9 cellular contexts compared by ENCODE assay signal in genomic region chr7:130990178-130990832, GRCh38.
DNase-seq lines count a peak whose midpoint lies in the region; ATAC-seq, FAIRE-seq and TF ChIP-seq lines count a peak whose summit lies in the region.
"Had no signal": no experiment of that assay in that cellular context is flagged by ENCODE, and none has a peak within 500 bp of the region (broad histone marks: within the 10 kb centered on the region; RNA-seq: fewer than 3 reads in every experiment).

No MANE protein-coding gene starts in this region.

- FAIRE-seq in A549 (lab: Jason Lieb, UNC) = no peak
- FAIRE-seq in H54 (lab: Jason Lieb, UNC) = no peak

- WGBS in A549 (ENCODE audit: missing lambda C conversion rate) = 81% methylated on average over 16 of the region's 16 CpGs

- no peak for DNase-seq in A549 (ENCODE audit: low read depth in 1 of 2, low spot score in 1 of 2)
- DNase-seq in central memory CD8-positive, alpha-beta T cell (ENCODE audit: low spot score in 2 of 2) = no peak
- DNase-seq in nephron progenitor cell = no peak
- no peak for DNase-seq in KG1 (lab: John Stamatoyannopoulos, UW)
- no peak for DNase-seq in SKM-1 (lab: John Stamatoyannopoulos, UW; ENCODE audit: unreplicated experiment)
- no peak for DNase-seq in NCI-H345 treated with DMSO at 0.1 percent for 48 hours (lab: John Stamatoyannopoulos, UW; ENCODE audit: unreplicated experiment)
- no peak for DNase-seq in H54 (ENCODE audit: insufficient read length, low spot score)
- DNase-seq: effector CD4-positive, alpha-beta T cell had no signal

- no peak overlapping the region for H3K4me2 ChIP-seq in A549

- no peaks in the 10 kb centered on the region for H3K9me3 ChIP-seq in A549

- H3K4me3 Mint-ChIP-seq in T-helper 1 cell treated with Interleukin-12 subunit alpha and Interleukin-12 subunit beta and Interleukin-4 antibody, amounts not matched to agents 30 μg/mL and 1 μg/mL, for 36 hours = peak overlapping the region; percentile 10
- H3K4me3 Mint-ChIP-seq in central memory CD8-positive, alpha-beta T cell = peak overlapping the region; percentile 22
- H3K4me3 Mint-ChIP-seq in nephron progenitor cell = no peak overlapping the region

- no peak for TF ChIP-seq EP300 in A549 (IDR thresholded peaks at IDR 0.05)

- POLR2A ChIA-PET in A549 (lab: Yijun Ruan, JAX) = no interaction called here

- no peaks in the 10 kb centered on the region for H3K9me3 Mint-ChIP-seq in T-helper 1 cell treated with Interleukin-12 subunit alpha and Interleukin-12 subunit beta and Interleukin-4 antibody, amounts not matched to agents 30 μg/mL and 1 μg/mL, for 36 hours
- no peaks in the 10 kb centered on the region for H3K9me3 Mint-ChIP-seq in central memory CD8-positive, alpha-beta T cell
- no peaks in the 10 kb centered on the region for H3K9me3 Mint-ChIP-seq in nephron progenitor cell

- no peak for TF ChIP-seq POLR2A in A549 (IDR thresholded peaks at IDR 0.05; ENCODE audit: low read length)
- TF ChIP-seq POLR2A in H54 (IDR thresholded peaks at IDR 0.05; ENCODE audit: low read depth, low read length) = no peak

- peak; percentile 18 to 33; a peak in 3 of 6 replicates for ATAC-seq in A549
- peak; percentile 45 for ATAC-seq in central memory CD8-positive, alpha-beta T cell (replicated peaks; ENCODE audit: extremely low read depth, poor library complexity, severe bottlenecking)

- TF ChIP-seq RAD21 in A549 (conservative IDR thresholded peaks at IDR 0.05 in 1 of 2, IDR thresholded peaks at IDR 0.05 in 1 of 2) = no peak

- H3K4me3 ChIP-seq in A549 = no peak overlapping the region

- H3K36me3 Mint-ChIP-seq in T-helper 1 cell treated with Interleukin-12 subunit alpha and Interleukin-12 subunit beta and Interleukin-4 antibody, amounts not matched to agents 30 μg/mL and 1 μg/mL, for 36 hours (ENCODE audit: low read depth) = peaks cover 8% of the 10 kb centered on the region
- peaks cover 51% of the 10 kb centered on the region for H3K36me3 Mint-ChIP-seq in central memory CD8-positive, alpha-beta T cell (ENCODE audit: insufficient read depth)
- H3K36me3 Mint-ChIP-seq in nephron progenitor cell (ENCODE audit: low read depth) = no peaks in the 10 kb centered on the region

- peaks cover 70% of the 10 kb centered on the region for H3K4me1 ChIP-seq in A549

- H3K27ac Mint-ChIP-seq in T-helper 1 cell treated with Interleukin-12 subunit alpha and Interleukin-12 subunit beta and Interleukin-4 antibody, amounts not matched to agents 30 μg/mL and 1 μg/mL, for 36 hours = peak overlapping the region; percentile 62
- H3K27ac Mint-ChIP-seq in central memory CD8-positive, alpha-beta T cell (ENCODE audit: low read depth) = peak overlapping the region; percentile 96
- H3K27ac Mint-ChIP-seq in nephron progenitor cell = peak overlapping the region; percentile 58

- H3K27ac ChIP-seq in A549 = no peak overlapping the region

- CTCF ChIA-PET in A549 (lab: Yijun Ruan, JAX) = interaction anchor here (1.2 to 4.0 kb wide), 6 partner anchors 8 to 94 kb away, joined by 6 to 21 read pairs (median 10); no protein-coding TSS in a partner anchor

- peaks cover 60% of the 10 kb centered on the region for H3K4me1 Mint-ChIP-seq in T-helper 1 cell treated with Interleukin-12 subunit alpha and Interleukin-12 subunit beta and Interleukin-4 antibody, amounts not matched to agents 30 μg/mL and 1 μg/mL, for 36 hours (ENCODE audit: low read depth)
- peaks cover 75% of the 10 kb centered on the region for H3K4me1 Mint-ChIP-seq in central memory CD8-positive, alpha-beta T cell
- peaks cover 37% of the 10 kb centered on the region for H3K4me1 Mint-ChIP-seq in nephron progenitor cell

- TF ChIP-seq CTCF in A549 (IDR thresholded peaks at IDR 0.05) (no peak), nephron progenitor cell (IDR thresholded peaks at IDR 0.05) (no peak)

- H3K27me3 Mint-ChIP-seq in T-helper 1 cell treated with Interleukin-12 subunit alpha and Interleukin-12 subunit beta and Interleukin-4 antibody, amounts not matched to agents 30 μg/mL and 1 μg/mL, for 36 hours (ENCODE audit: low read depth) = no peaks in the 10 kb centered on the region
- H3K27me3 Mint-ChIP-seq in central memory CD8-positive, alpha-beta T cell = no peaks in the 10 kb centered on the region
- H3K27me3 Mint-ChIP-seq in nephron progenitor cell (ENCODE audit: low read depth, poor library complexity) = peaks cover 7% of the 10 kb centered on the region

TF ChIP-seq in A549, 52 proteins besides CTCF, POLR2A, EP300 and RAD21:
- TF ChIP-seq KDM1A (IDR thresholded peaks at IDR 0.05; ENCODE audit: low read depth) = no peak
- TF ChIP-seq MYC (IDR thresholded peaks at IDR 0.05; ENCODE audit: borderline replicate concordance, low read length) = no peak
- no peak for TF ChIP-seq EHF (CRISPR knock-in tag; IDR thresholded peaks at IDR 0.05)
- no peak for TF ChIP-seq NFE2L2 (conservative IDR thresholded peaks at IDR 0.05; ENCODE audit: low read length)
- TF ChIP-seq HOXB13 (CRISPR knock-in tag; IDR thresholded peaks at IDR 0.05; ENCODE audit: low read depth) = no peak
- TF ChIP-seq TFCP2L1 (CRISPR knock-in tag; IDR thresholded peaks at IDR 0.05) = no peak
- TF ChIP-seq NR3C1 (IDR thresholded peaks at IDR 0.05) = no peak
- TF ChIP-seq POLR2AphosphoS2 (conservative IDR thresholded peaks at IDR 0.05; ENCODE audit: low read length) = no peak
- no peak for TF ChIP-seq FOSL2 (IDR thresholded peaks at IDR 0.05)
- no peak for TF ChIP-seq FOSL2 (CRISPR knock-in tag; IDR thresholded peaks at IDR 0.05)
- TF ChIP-seq, protein P1, sequence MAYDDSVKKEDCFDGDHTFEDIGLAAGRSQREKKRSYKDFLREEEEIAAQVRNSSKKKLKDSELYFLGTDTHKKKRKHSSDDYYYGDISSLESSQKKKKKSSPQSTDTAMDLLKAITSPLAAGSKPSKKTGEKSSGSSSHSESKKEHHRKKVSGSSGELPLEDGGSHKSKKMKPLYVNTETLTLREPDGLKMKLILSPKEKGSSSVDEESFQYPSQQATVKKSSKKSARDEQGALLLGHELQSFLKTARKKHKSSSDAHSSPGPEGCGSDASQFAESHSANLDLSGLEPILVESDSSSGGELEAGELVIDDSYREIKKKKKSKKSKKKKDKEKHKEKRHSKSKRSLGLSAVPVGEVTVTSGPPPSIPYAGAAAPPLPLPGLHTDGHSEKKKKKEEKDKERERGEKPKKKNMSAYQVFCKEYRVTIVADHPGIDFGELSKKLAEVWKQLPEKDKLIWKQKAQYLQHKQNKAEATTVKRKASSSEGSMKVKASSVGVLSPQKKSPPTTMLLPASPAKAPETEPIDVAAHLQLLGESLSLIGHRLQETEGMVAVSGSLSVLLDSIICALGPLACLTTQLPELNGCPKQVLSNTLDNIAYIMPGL (CRISPR knock-in tag; IDR thresholded peaks at IDR 0.05; ENCODE audit: borderline replicate concordance) = no peak
- no peak for TF ChIP-seq CHD4 (IDR thresholded peaks at IDR 0.05; ENCODE audit: borderline replicate concordance)
- TF ChIP-seq USF2 (IDR thresholded peaks at IDR 0.05) = no peak
